Comparison of ENCODE assay signal across 32 cellular contexts in genomic region chr15:48674876-48675275, GRCh38. TPM values are rescaled to one million over a fixed set of nuclear protein-coding genes. Genes with fewer than 3 reads are reported as not detected.
DNase-seq lines count a peak whose midpoint lies in the region; ATAC-seq and TF ChIP-seq lines count a peak whose summit lies in the region.
"Had no signal": no experiment of that assay in that cellular context is flagged by ENCODE, and none has a peak within 500 bp of the region (broad histone marks: within the 10 kb centered on the region; RNA-seq: fewer than 3 reads in every experiment).

No MANE protein-coding gene starts in this region.

- 32% methylated on average over 3 of the region's 3 CpGs for WGBS in SK-N-SH (ENCODE audit: low lambda C conversion rate)

- no peaks in the 10 kb centered on the region for H3K4me1 Mint-ChIP-seq in activated T-helper 17 cell treated with anti-CD3 and anti-CD28 coated beads, Interleukin-2, amount 50 U/mL, for 72 hours
- H3K4me1 Mint-ChIP-seq: activated CD4-positive, alpha-beta T cell treated with anti-CD3 and anti-CD28 coated beads, Interleukin-2, amount 10 ng/mL, durations not matched to agents 24 days and 14 days; natural killer cell; WTC11 had no signal

- H3K4me2 ChIP-seq in SK-N-SH = 0 out of 2 replicates have a peak overlapping the region, but pooled peaks have one; percentile 3
- H3K4me2 ChIP-seq: smooth muscle cell had no signal

- H3K36me3 ChIP-seq in SK-N-SH (replicated peaks in 1 of 2; ENCODE audit: control insufficient read depth in 1 of 2, insufficient read depth in 2 of 2, low read length in 1 of 2) (no peaks in the 10 kb centered on the region), colonic mucosa (no peaks in the 10 kb centered on the region)
- H3K36me3 ChIP-seq: heart right ventricle, ovary had no signal

- no peak overlapping the region for H3K9ac ChIP-seq in SK-N-SH
- H3K9ac ChIP-seq in colonic mucosa (ENCODE audit: low read depth in 2 of 2, low read length in 2 of 2) = no peak overlapping the region

- H3K27me3 Mint-ChIP-seq in activated T-helper 17 cell treated with anti-CD3 and anti-CD28 coated beads, Interleukin-2, amount 50 U/mL, for 72 hours = peaks cover 8% of the 10 kb centered on the region
- H3K27me3 Mint-ChIP-seq: CD4-positive, alpha-beta T cell; dendritic cell treated with granulocyte-macrophage colony-stimulating factor and Interleukin-4, amounts not matched to agents 40 ng/mL and 50 ng/mL, for 4 days had no signal

- H3K9me3 ChIP-seq in SK-N-SH (no peaks in the 10 kb centered on the region), colonic mucosa (no peaks in the 10 kb centered on the region)
- H3K9me3 ChIP-seq: heart right ventricle, mucosa of descending colon, ovary had no signal

- peaks cover 14% of the 10 kb centered on the region for H3F3A ChIP-seq in SK-N-SH (replicated peaks; ENCODE audit: insufficient read depth)

- H4K20me1 ChIP-seq in SK-N-SH (ENCODE audit: insufficient read depth) = no peaks in the 10 kb centered on the region

- H3K4me3 Mint-ChIP-seq in activated T-helper 17 cell treated with anti-CD3 and anti-CD28 coated beads, Interleukin-2, amount 50 U/mL, for 72 hours = no peak overlapping the region
- H3K4me3 Mint-ChIP-seq: activated CD4-positive, alpha-beta T cell treated with anti-CD3 and anti-CD28 coated beads, Interleukin-2, amount 10 ng/mL, durations not matched to agents 24 days and 14 days; CD4-positive, alpha-beta T cell; dendritic cell treated with granulocyte-macrophage colony-stimulating factor and Interleukin-4, amounts not matched to agents 40 ng/mL and 50 ng/mL, for 4 days; natural killer cell; WTC11 had no signal

- H3K27ac Mint-ChIP-seq in activated T-helper 17 cell treated with anti-CD3 and anti-CD28 coated beads, Interleukin-2, amount 50 U/mL, for 72 hours = no peak overlapping the region
- H3K27ac Mint-ChIP-seq: activated CD4-positive, alpha-beta T cell treated with anti-CD3 and anti-CD28 coated beads, Interleukin-2, amount 10 ng/mL, durations not matched to agents 24 days and 14 days; CD4-positive, alpha-beta T cell; dendritic cell treated with granulocyte-macrophage colony-stimulating factor and Interleukin-4, amounts not matched to agents 40 ng/mL and 50 ng/mL, for 4 days; natural killer cell; WTC11 had no signal

- TF ChIP-seq EP300 in SK-N-SH (IDR thresholded peaks at IDR 0.05; ENCODE audit: borderline replicate concordance in 1 of 2, low read depth in 1 of 2, low read length in 1 of 2) = no peak

- H3K4me3 ChIP-seq in SK-N-SH (ENCODE audit: low read depth in 2 of 2, low read length in 1 of 2) = no peak overlapping the region
- H3K4me3 ChIP-seq in fibroblast of the aortic adventitia (ENCODE audit: low read depth, low read length) = no peak overlapping the region
- H3K4me3 ChIP-seq in colonic mucosa = no peak overlapping the region
- H3K4me3 ChIP-seq: heart right ventricle, lung, mucosa of descending colon, ovary, smooth muscle cell had no signal

- H2AFZ ChIP-seq in SK-N-SH (ENCODE audit: low read depth) = peak overlapping the region; percentile 23; the same call in 1 of the 2 replicates

- TF ChIP-seq RAD21 in SK-N-SH (IDR thresholded peaks at IDR 0.05; ENCODE audit: low read length) = no peak

- POLR2A ChIA-PET in SK-N-SH (lab: Yijun Ruan, JAX) = no interaction called here
- POLR2A ChIA-PET in HEK293T (lab: Yijun Ruan, JAX) = no interaction called here

- no peaks in the 10 kb centered on the region for H3K79me2 ChIP-seq in SK-N-SH (ENCODE audit: insufficient read depth)

- CTCF ChIA-PET in SK-N-SH (lab: Yijun Ruan, JAX) (no interaction called here), HEK293T (lab: Yijun Ruan, JAX) (no interaction called here)

- no peaks in the 10 kb centered on the region for H3K9me3 Mint-ChIP-seq in activated T-helper 17 cell treated with anti-CD3 and anti-CD28 coated beads, Interleukin-2, amount 50 U/mL, for 72 hours
- H3K9me3 Mint-ChIP-seq: activated CD4-positive, alpha-beta T cell treated with anti-CD3 and anti-CD28 coated beads, Interleukin-2, amount 10 ng/mL, durations not matched to agents 24 days and 14 days; activated naive CD4-positive, alpha-beta T cell treated with anti-CD3 and anti-CD28 coated beads, Interleukin-2, amount 50 U/mL, for 72 hours; CD4-positive, alpha-beta T cell; dendritic cell treated with granulocyte-macrophage colony-stimulating factor and Interleukin-4, amounts not matched to agents 40 ng/mL and 50 ng/mL, for 4 days; WTC11 had no signal

- H3K4me1 ChIP-seq in SK-N-SH (ENCODE audit: control insufficient read depth in 1 of 2, insufficient read depth in 2 of 2, low read depth in 1 of 2, low read length in 1 of 2) (peaks cover 0 to 16% of the 10 kb centered on the region in 2 experiments; a peak in 2 of 4 replicates), colonic mucosa (no peaks in the 10 kb centered on the region)

- TF ChIP-seq CTCF in SK-N-SH (IDR thresholded peaks at IDR 0.05) (no peak), fibroblast of the aortic adventitia (IDR thresholded peaks at IDR 0.05; ENCODE audit: insufficient read depth, low read length) (no peak), colonic mucosa (IDR thresholded peaks at IDR 0.05) (no peak)

- ATAC-seq in SK-N-SH treated with all-trans-retinoic acid at 6 μM for 48 hours = no peak; the same call in 2 of the 3 replicates
- ATAC-seq in activated T-helper 17 cell treated with anti-CD3 and anti-CD28 coated beads, Interleukin-2, amount 50 U/mL, for 72 hours (replicated peaks) = no peak
- ATAC-seq: activated naive CD4-positive, alpha-beta T cell treated with anti-CD3 and anti-CD28 coated beads, Interleukin-2, amount 50 U/mL, for 72 hours; heart right ventricle; HepG2; mucosa of descending colon; natural killer cell; stimulated activated naive CD8-positive, alpha-beta T cell treated with anti-CD3 and anti-CD28 coated beads, Interleukin-15, Interleukin-2, amounts not matched to agents 100 U/mL and 50 U/mL, for 24 hours; WTC11 had no signal

- H3K27me3 ChIP-seq in SK-N-SH (ENCODE audit: insufficient read depth) (no peaks in the 10 kb centered on the region), colonic mucosa (no peaks in the 10 kb centered on the region)
- H3K27me3 ChIP-seq: heart right ventricle, ovary had no signal

- intact Hi-C loops in colonic mucosa (cut with DNase I) = no loop called here

- no peaks in the 10 kb centered on the region for H3K9me2 ChIP-seq in SK-N-SH

- no peaks in the 10 kb centered on the region for H3K36me3 Mint-ChIP-seq in activated T-helper 17 cell treated with anti-CD3 and anti-CD28 coated beads, Interleukin-2, amount 50 U/mL, for 72 hours (ENCODE audit: low read depth)
- H3K36me3 Mint-ChIP-seq: activated naive CD4-positive, alpha-beta T cell treated with anti-CD3 and anti-CD28 coated beads, Interleukin-2, amount 50 U/mL, for 72 hours; natural killer cell; WTC11 had no signal

- DNase-seq in SK-N-SH (no peak), amniotic epithelial cell (ENCODE audit: low read depth) (peak; percentile 39), fibroblast of the aortic adventitia (ENCODE audit: low read depth) (peak; percentile 77), NCI-H146 treated with DMSO at 0.1 percent for 48 hours (lab: John Stamatoyannopoulos, UW; ENCODE audit: unreplicated experiment) (no peak), HEK293T (ENCODE audit: extremely low spot score) (no peak), colonic mucosa (no peak)
- DNase-seq: activated CD4-positive, alpha-beta T cell treated with anti-CD3 and anti-CD28 coated beads, Interleukin-2, amount 10 ng/mL, durations not matched to agents 24 days and 14 days; activated effector memory CD4-positive, alpha-beta T cell treated with Interleukin-2 at 50 U/mL for 16 hours; aorta; caudate nucleus; CD4-positive, alpha-beta T cell; erythroblast; H7; heart right ventricle; Karpas-422; mucosa of descending colon; natural killer cell; NCI-H1694; NCI-H748 treated with DMSO at 0.1 percent for 48 hours; ovary; retina; stimulated activated CD4-positive, alpha-beta T cell treated with anti-CD3 and anti-CD28 coated beads, Interleukin-1b, Interleukin-23, amount 100 ng/mL, for 48 hours; stimulated activated naive CD8-positive, alpha-beta T cell treated with anti-CD3 and anti-CD28 coated beads, Interleukin-15, Interleukin-2, amounts not matched to agents 100 U/mL and 50 U/mL, for 24 hours had no signal

- peak overlapping the region in 1 of 2 experiments; percentile 49; a peak in 2 of 4 replicates for H3K27ac ChIP-seq in SK-N-SH (ENCODE audit: low read depth in 2 of 2, low read length in 1 of 2)
- no peak overlapping the region for H3K27ac ChIP-seq in colonic mucosa
- H3K27ac ChIP-seq: 22Rv1, heart right ventricle, ovary had no signal

TF ChIP-seq in SK-N-SH, 30 proteins besides CTCF, POLR2A, EP300 and RAD21:
- no peak for TF ChIP-seq RXRA (IDR thresholded peaks at IDR 0.05; ENCODE audit: borderline replicate concordance, low read depth)
- no peak for TF ChIP-seq MEF2A (IDR thresholded peaks at IDR 0.05; ENCODE audit: borderline replicate concordance, low read depth)
- TF ChIP-seq FOXM1 (IDR thresholded peaks at IDR 0.05; ENCODE audit: low read depth) = no peak
- TF ChIP-seq YY1 (IDR thresholded peaks at IDR 0.05; ENCODE audit: low read depth) = no peak
- TF ChIP-seq RFX5 (IDR thresholded peaks at IDR 0.05; ENCODE audit: low read length) = no peak

TF ChIP-seq in SK-N-SH treated with all-trans-retinoic acid at 6 μM for 48 hours, 23 proteins besides CTCF, POLR2A, EP300 and RAD21 (continues in another document):
- no peak for TF ChIP-seq TCF4 (CRISPR knock-in tag; IDR thresholded peaks at IDR 0.05; ENCODE audit: borderline replicate concordance)
- TF ChIP-seq ZNF8 (CRISPR knock-in tag; IDR thresholded peaks at IDR 0.05) = no peak

TF ChIP-seq in HEK293T, 16 proteins besides CTCF, POLR2A, EP300 and RAD21 (continues in another document):
- TF ChIP-seq ARNT (IDR thresholded peaks at IDR 0.05) (no peak), CTBP1 (IDR thresholded peaks at IDR 0.05; ENCODE audit: borderline replicate concordance) (no peak), FOXK2 (IDR thresholded peaks at IDR 0.05) (no peak), BHLHE40 (IDR thresholded peaks at IDR 0.05; ENCODE audit: borderline replicate concordance) (no peak)
- TF ChIP-seq, protein P1, sequence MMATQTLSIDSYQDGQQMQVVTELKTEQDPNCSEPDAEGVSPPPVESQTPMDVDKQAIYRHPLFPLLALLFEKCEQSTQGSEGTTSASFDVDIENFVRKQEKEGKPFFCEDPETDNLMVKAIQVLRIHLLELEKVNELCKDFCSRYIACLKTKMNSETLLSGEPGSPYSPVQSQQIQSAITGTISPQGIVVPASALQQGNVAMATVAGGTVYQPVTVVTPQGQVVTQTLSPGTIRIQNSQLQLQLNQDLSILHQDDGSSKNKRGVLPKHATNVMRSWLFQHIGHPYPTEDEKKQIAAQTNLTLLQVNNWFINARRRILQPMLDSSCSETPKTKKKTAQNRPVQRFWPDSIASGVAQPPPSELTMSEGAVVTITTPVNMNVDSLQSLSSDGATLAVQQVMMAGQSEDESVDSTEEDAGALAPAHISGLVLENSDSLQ (IDR thresholded peaks at IDR 0.05) = no peak

RNA-seq across cellular contexts. Expression of gene FBN1, which starts 29.4 kb away (rescaled TPM):
- polyA plus RNA-seq in SK-N-SH (2012; rRNA removed) = 248 and 298 TPM in 2 replicates
- polyA plus RNA-seq in SK-N-SH (2012; cell fraction: cytosol; rRNA removed) = 185 and 239 TPM in 2 replicates
- 255 and 545 TPM in 2 replicates for polyA plus RNA-seq in SK-N-SH (2012; cell fraction: nucleus; rRNA removed)
- total RNA-seq in fibroblast of the aortic adventitia (ENCODE audit: low replicate concordance) (984 and 4,431 TPM in 2 replicates), colonic mucosa (10 to 100 TPM in 1 of 2 donors, 1 to 10 TPM in 1; 6.6 to 19.5 TPM)
- total RNA-seq in activated T-helper 17 cell treated with anti-CD3 and anti-CD28 coated beads, Interleukin-2, amount 50 U/mL, for 72 hours = 1 to 10 TPM in 1 of 2 donors, under 1 TPM in 1; 0.91 to 1.6 TPM

Comparison
In these comparisons a context has a peak if more than half of its experiments do, and no peak if none do; other contexts are left out.
1. DNase-seq: peak in amniotic epithelial cell (single experiment) and fibroblast of the aortic adventitia (single experiment); none in SK-N-SH (single experiment), NCI-H146 treated with DMSO at 0.1 percent for 48 hours (single experiment), HEK293T (single experiment) and colonic mucosa (single experiment).
2. RNA of gene FBN1, which starts 29.4 kb away (total RNA-seq): 984 to 4,431 TPM in fibroblast of the aortic adventitia; 6.6 to 19.5 TPM in colonic mucosa and 0.91 to 1.6 TPM in activated T-helper 17 cell treated with anti-CD3 and anti-CD28 coated beads, Interleukin-2, amount 50 U/mL, for 72 hours; every median in the first group is over 10 times any median in the second.